19 cellular contexts compared by ENCODE assay signal in genomic region chr7:121406866-121407439, GRCh38.
"Had no signal": no experiment of that assay in that cellular context is flagged by ENCODE, and none has a peak within 500 bp of the region (broad histone marks: within the 10 kb centered on the region; RNA-seq: fewer than 3 reads in every experiment).

No MANE protein-coding gene starts in this region.

- ATAC-seq: activated T-cell treated with anti-CD3 and anti-CD28 coated beads, Interleukin-2, amount 50 U/mL, for 4 hours; gastroesophageal sphincter; heart left ventricle; natural killer cell had no signal

- DNase-seq: activated CD4-positive, alpha-beta T cell treated with anti-CD3 and anti-CD28 coated beads, Interleukin-2, amount 50 U/mL, for 1 hour; activated CD4-positive, CD25-positive, alpha-beta regulatory T cell treated with anti-CD3 and anti-CD28 coated beads, Interleukin-2, amount 50 U/mL, for 72 hours; activated CD8-positive, alpha-beta memory T cell treated with anti-CD3 and anti-CD28 coated beads, Interleukin-2, amount 50 U/mL, for 4 hours; activated naive CD4-positive, alpha-beta T cell treated with anti-CD3 and anti-CD28 coated beads, Interleukin-2, amount 10 ng/mL, durations not matched to agents 7 days and 5 days; activated T-cell treated with anti-CD3 and anti-CD28 coated beads, Interleukin-2, amount 50 U/mL, for 4 hours; aorta; effector memory CD4-positive, alpha-beta T cell; heart left ventricle; mesenchymal stem cell; natural killer cell; stimulated activated CD4-positive, alpha-beta T cell treated with anti-CD3 and anti-CD28 coated beads, Interleukin-12 subunit alpha, Interleukin-12 subunit beta, amount 100 ng/mL, for 4 hours; stimulated activated CD4-positive, alpha-beta T cell treated with anti-CD3 and anti-CD28 coated beads, Interleukin-1b, Interleukin-23, amount 100 ng/mL, for 48 hours; stimulated activated naive CD4-positive, alpha-beta T cell treated with Interleukin-2 at 50 U/mL for 16 hours; thyroid gland had no signal

- H3K9me3 ChIP-seq: esophagus muscularis mucosa, gastroesophageal sphincter, heart left ventricle, thyroid gland, vagina had no signal

- H3K27me3 ChIP-seq: esophagus muscularis mucosa, thyroid gland, vagina had no signal

- H3K27ac ChIP-seq: esophagus muscularis mucosa, gastroesophageal sphincter, heart left ventricle, thyroid gland, vagina had no signal

- H3K4me3 ChIP-seq: esophagus muscularis mucosa, gastroesophageal sphincter, heart left ventricle, thyroid gland, vagina had no signal

- FAIRE-seq: bronchial epithelial cell, endothelial cell of umbilical vein had no signal

- H3K4me1 ChIP-seq: esophagus muscularis mucosa, gastroesophageal sphincter, thyroid gland, vagina had no signal

- H3K36me3 ChIP-seq: esophagus muscularis mucosa, gastroesophageal sphincter, heart left ventricle, thyroid gland, vagina had no signal
